In genomic region chr1:59266180-59266926, GRCh38 we compare ENCODE assay signal across 10 cellular contexts. TPM values are rescaled to one million over a fixed set of nuclear protein-coding genes. Genes with fewer than 3 reads are reported as not detected.
DNase-seq lines count a peak whose midpoint lies in the region; ATAC-seq and TF ChIP-seq lines count a peak whose summit lies in the region.
"Had no signal": no experiment of that assay in that cellular context is flagged by ENCODE, and none has a peak within 500 bp of the region (broad histone marks: within the 10 kb centered on the region; RNA-seq: fewer than 3 reads in every experiment).

No MANE protein-coding gene starts in this region.

- no peaks in the 10 kb centered on the region for H3K27me3 ChIP-seq in PC-9 (ENCODE audit: insufficient read depth, low read depth)
- H3K27me3 ChIP-seq in CD4-positive, alpha-beta memory T cell (ENCODE audit: insufficient read depth, low read length) = no peaks in the 10 kb centered on the region

- CTCF ChIA-PET in PC-9 (lab: Charles Lee) = no interaction called here
- CTCF ChIA-PET in CD4-positive, alpha-beta memory T cell (lab: Charles Lee; ENCODE audit: partially characterized antibody) = no interaction called here

- DNase-seq in mucosa of descending colon (no peak), PC-9 (no peak), NCI-H1417 treated with DMSO at 0.1 percent for 48 hours (lab: John Stamatoyannopoulos, UW) (no peak)
- no peak for DNase-seq in CD4-positive, alpha-beta memory T cell
- no peak for DNase-seq in activated T-cell treated with anti-CD3 and anti-CD28 coated beads, Interleukin-2, amount 50 U/mL, for 72 hours
- DNase-seq: NCI-H1105 had no signal

- H3K4me2 ChIP-seq in PC-9 = no peak overlapping the region

- intact Hi-C loops in mucosa of descending colon (cut with DNase I, micrococcal nuclease) = no loop called here
- intact Hi-C loops in PC-9 (cut with micrococcal nuclease; ENCODE audit: unreplicated experiment) = no loop called here
- intact Hi-C loops in CD4-positive, alpha-beta memory T cell (cut with micrococcal nuclease) = no loop called here

- POLR2A ChIA-PET in PC-9 (lab: Charles Lee; ENCODE audit: unreplicated experiment) = no interaction called here
- POLR2A ChIA-PET in CD4-positive, alpha-beta memory T cell (lab: Charles Lee; ENCODE audit: partially characterized antibody) = no interaction called here

- no peaks in the 10 kb centered on the region for H3K27me3 Mint-ChIP-seq in IgD-negative memory B cell
- H3K27me3 Mint-ChIP-seq in CD4-positive, alpha-beta memory T cell = peaks cover 11 to 15% of the 10 kb centered on the region in 2 donors
- peaks cover 23% of the 10 kb centered on the region for H3K27me3 Mint-ChIP-seq in activated T-cell treated with anti-CD3 and anti-CD28 coated beads, Interleukin-2, amount 50 U/mL, for 72 hours (ENCODE audit: low read depth)

- H3K9me3 ChIP-seq in mucosa of descending colon (no peaks in the 10 kb centered on the region), PC-9 (ENCODE audit: insufficient read depth, low read depth) (no peaks in the 10 kb centered on the region)
- H3K9me3 ChIP-seq in CD4-positive, alpha-beta memory T cell (ENCODE audit: control insufficient read depth in 1 of 2, low read length in 2 of 2) = no peaks in the 10 kb centered on the region
- H3K9me3 ChIP-seq: prostate gland had no signal

- H3K79me2 ChIP-seq in PC-9 (ENCODE audit: low read depth) = no peaks in the 10 kb centered on the region

- TF ChIP-seq CTCF in mucosa of descending colon (IDR thresholded peaks at IDR 0.05) = no peak
- no peak for TF ChIP-seq CTCF in PC-9 (conservative IDR thresholded peaks at IDR 0.05)

- H3K4me1 Mint-ChIP-seq in IgD-negative memory B cell = peaks cover 16 to 35% (median 31%) of the 10 kb centered on the region in 3 donors
- H3K4me1 Mint-ChIP-seq in CD4-positive, alpha-beta memory T cell = no peaks in the 10 kb centered on the region
- H3K4me1 Mint-ChIP-seq in activated T-cell treated with anti-CD3 and anti-CD28 coated beads, Interleukin-2, amount 50 U/mL, for 72 hours (ENCODE audit: low read depth) = no peaks in the 10 kb centered on the region

- no peak overlapping the region for H3K27ac ChIP-seq in PC-9
- H3K27ac ChIP-seq in CD4-positive, alpha-beta memory T cell (ENCODE audit: low read depth, low read length) = no peak overlapping the region
- H3K27ac ChIP-seq: prostate gland had no signal

- no peaks in the 10 kb centered on the region for H4K20me1 ChIP-seq in PC-9 (ENCODE audit: insufficient read depth)

- no peaks in the 10 kb centered on the region for H3K9me3 Mint-ChIP-seq in IgD-negative memory B cell
- H3K9me3 Mint-ChIP-seq in CD4-positive, alpha-beta memory T cell = peaks cover 0 to 6% (median 0%) of the 10 kb centered on the region in 8 donors
- peaks cover 0 to 1% of the 10 kb centered on the region in 2 donors for H3K9me3 Mint-ChIP-seq in activated T-cell treated with anti-CD3 and anti-CD28 coated beads, Interleukin-2, amount 50 U/mL, for 72 hours

- H2AFZ ChIP-seq in PC-9 = no peak overlapping the region

- H3K27ac Mint-ChIP-seq in IgD-negative memory B cell = peak overlapping the region; percentile 8 to 26 (median 20)
- no peak overlapping the region for H3K27ac Mint-ChIP-seq in CD4-positive, alpha-beta memory T cell
- no peak overlapping the region for H3K27ac Mint-ChIP-seq in activated T-cell treated with anti-CD3 and anti-CD28 coated beads, Interleukin-2, amount 50 U/mL, for 72 hours

- H3K4me3 ChIP-seq in mucosa of descending colon (no peak overlapping the region), PC-9 (no peak overlapping the region)
- no peak overlapping the region for H3K4me3 ChIP-seq in CD4-positive, alpha-beta memory T cell (ENCODE audit: low read length in 2 of 2)
- H3K4me3 ChIP-seq: prostate gland had no signal

- ATAC-seq in GM18870 (IDR thresholded peaks at IDR 0.05; ENCODE audit: unreplicated experiment) (peak; percentile 76), HG02571 (IDR thresholded peaks at IDR 0.05; ENCODE audit: unreplicated experiment) (peak; percentile 73), mucosa of descending colon (peak; percentile 41)
- no peak for ATAC-seq in activated T-cell treated with anti-CD3 and anti-CD28 coated beads, Interleukin-2, amount 50 U/mL, for 72 hours (replicated peaks in 1 of 2)

- no peaks in the 10 kb centered on the region for H3K36me3 Mint-ChIP-seq in IgD-negative memory B cell
- H3K36me3 Mint-ChIP-seq in CD4-positive, alpha-beta memory T cell = no peaks in the 10 kb centered on the region
- H3K36me3 Mint-ChIP-seq in activated T-cell treated with anti-CD3 and anti-CD28 coated beads, Interleukin-2, amount 50 U/mL, for 72 hours (ENCODE audit: insufficient read depth in 2 of 2) = no peaks in the 10 kb centered on the region

- BruUV-seq in PC-9 (replicated peaks; lab: Mats Ljungman, UMichigan) = no TSS peak

- H3F3A ChIP-seq in PC-9 (ENCODE audit: insufficient read depth, low read depth) = no peaks in the 10 kb centered on the region

- H3K4me3 Mint-ChIP-seq in IgD-negative memory B cell = peak overlapping the region in 2 of 4 donors; percentile 85 to 90
- H3K4me3 Mint-ChIP-seq in CD4-positive, alpha-beta memory T cell = no peak overlapping the region
- H3K4me3 Mint-ChIP-seq in activated T-cell treated with anti-CD3 and anti-CD28 coated beads, Interleukin-2, amount 50 U/mL, for 72 hours = no peak overlapping the region

- no peaks in the 10 kb centered on the region for H3K9me2 ChIP-seq in PC-9 (ENCODE audit: insufficient read depth)

- H3K4me1 ChIP-seq in mucosa of descending colon (ENCODE audit: low read depth) (no peaks in the 10 kb centered on the region), PC-9 (replicated peaks; ENCODE audit: insufficient read depth) (no peaks in the 10 kb centered on the region)
- H3K4me1 ChIP-seq in CD4-positive, alpha-beta memory T cell (ENCODE audit: insufficient read depth, low read length) = no peaks in the 10 kb centered on the region

- H3K36me3 ChIP-seq in mucosa of descending colon (ENCODE audit: low read depth) = no peaks in the 10 kb centered on the region
- no peaks in the 10 kb centered on the region for H3K36me3 ChIP-seq in PC-9 (ENCODE audit: low read depth)
- H3K36me3 ChIP-seq in CD4-positive, alpha-beta memory T cell (ENCODE audit: insufficient read depth, low read length) = no peaks in the 10 kb centered on the region
- H3K36me3 ChIP-seq: prostate gland had no signal

RNA-seq across cellular contexts. Expression of gene FGGY, which starts 30.5 kb away (rescaled TPM):
- 6.1 TPM for polyA plus RNA-seq in IgD-negative memory B cell
- total RNA-seq in mucosa of descending colon (10 to 100 TPM; 25.2 to 38.3 (median 36.6) TPM), PC-9 (2021) (17.8 and 22.5 TPM in 2 replicates)
- total RNA-seq in CD4-positive, alpha-beta memory T cell = 1 to 10 TPM; 5.3 to 8.8 TPM
- 1 to 10 TPM; 1.8 to 2.0 TPM for polyA plus RNA-seq in CD4-positive, alpha-beta memory T cell
- 10 to 100 TPM; 12.4 to 17.9 TPM for total RNA-seq in activated T-cell treated with anti-CD3 and anti-CD28 coated beads, Interleukin-2, amount 50 U/mL, for 72 hours

Comparison
In these comparisons a context has a peak if more than half of its experiments do, and no peak if none do; other contexts are left out.
1. ATAC-seq: peak in GM18870 (single experiment), HG02571 (single experiment) and mucosa of descending colon (single experiment); none in activated T-cell treated with anti-CD3 and anti-CD28 coated beads, Interleukin-2, amount 50 U/mL, for 72 hours (0 of 2).
2. H3K27ac Mint-ChIP-seq: peak in IgD-negative memory B cell (3 of 3); none in CD4-positive, alpha-beta memory T cell (0 of 7) and activated T-cell treated with anti-CD3 and anti-CD28 coated beads, Interleukin-2, amount 50 U/mL, for 72 hours (single experiment).